ENCODE assay signal across 1 cellular context in the genomic region with DNA sequence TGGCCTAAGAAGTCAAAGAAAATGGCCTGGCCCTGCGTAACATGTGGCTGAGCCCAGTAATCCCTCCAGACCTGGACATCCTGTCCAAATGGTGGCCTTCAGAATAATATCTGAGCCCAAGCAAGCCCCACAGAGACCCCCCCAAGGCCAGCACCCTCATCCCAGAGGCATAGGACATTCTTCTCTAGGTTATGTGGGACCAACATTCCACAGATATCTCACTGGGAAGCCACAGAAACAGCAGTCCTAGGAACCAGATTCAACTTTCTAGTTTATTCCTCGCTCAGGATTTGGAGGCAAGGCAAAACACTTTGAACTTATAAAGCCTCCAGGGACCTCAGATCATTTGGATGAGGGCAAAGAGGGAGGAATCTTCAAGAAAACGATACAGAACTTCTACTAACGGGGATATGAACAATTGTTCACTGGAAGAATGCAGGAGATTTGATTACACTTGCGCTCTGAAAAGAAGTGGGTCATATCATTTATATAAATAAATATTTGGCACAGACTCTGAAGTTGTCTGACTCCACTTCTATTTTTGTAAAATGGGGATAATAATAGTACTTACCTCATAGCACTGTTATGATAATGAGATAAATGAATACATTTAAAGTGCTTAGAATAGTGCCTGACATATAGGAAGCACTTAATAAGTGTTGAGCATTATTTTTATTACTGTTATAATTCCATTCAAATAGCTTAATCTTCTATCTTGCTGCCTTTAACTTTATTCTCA.
TF ChIP-seq lines count a peak whose summit lies in the region.

No MANE protein-coding gene starts in this region.

TF ChIP-seq in IMR-90, 13 proteins besides CTCF, POLR2A, EP300 and RAD21:
- TF ChIP-seq MAFK (IDR thresholded peaks at IDR 0.05; ENCODE audit: low read depth, low read length) (no peak), BHLHE40 (IDR thresholded peaks at IDR 0.05; ENCODE audit: low read depth, low read length) (no peak), RFX5 (IDR thresholded peaks at IDR 0.05; ENCODE audit: low read depth, low read length) (no peak), NFE2L2 (IDR thresholded peaks at IDR 0.05; ENCODE audit: low read depth, low read length) (no peak), CHD1 (IDR thresholded peaks at IDR 0.05; ENCODE audit: low read depth, low read length) (no peak), USF2 (IDR thresholded peaks at IDR 0.05; ENCODE audit: low read depth, low read length) (no peak), MAZ (IDR thresholded peaks at IDR 0.05; ENCODE audit: borderline replicate concordance, low read depth, low read length) (no peak), MXI1 (IDR thresholded peaks at IDR 0.05; ENCODE audit: borderline replicate concordance, low read depth, low read length) (no peak), SMC3 (IDR thresholded peaks at IDR 0.05; ENCODE audit: low read depth, low read length) (no peak), CEBPB (IDR thresholded peaks at IDR 0.05; ENCODE audit: low read depth, low read length) (no peak), RCOR1 (IDR thresholded peaks at IDR 0.05; ENCODE audit: insufficient replicate concordance, low read length) (no peak), FOS (IDR thresholded peaks at IDR 0.05; ENCODE audit: low read depth, low read length) (no peak), ELK1 (IDR thresholded peaks at IDR 0.05; ENCODE audit: borderline replicate concordance, low read depth, low read length) (no peak)
